In the genomic region with DNA sequence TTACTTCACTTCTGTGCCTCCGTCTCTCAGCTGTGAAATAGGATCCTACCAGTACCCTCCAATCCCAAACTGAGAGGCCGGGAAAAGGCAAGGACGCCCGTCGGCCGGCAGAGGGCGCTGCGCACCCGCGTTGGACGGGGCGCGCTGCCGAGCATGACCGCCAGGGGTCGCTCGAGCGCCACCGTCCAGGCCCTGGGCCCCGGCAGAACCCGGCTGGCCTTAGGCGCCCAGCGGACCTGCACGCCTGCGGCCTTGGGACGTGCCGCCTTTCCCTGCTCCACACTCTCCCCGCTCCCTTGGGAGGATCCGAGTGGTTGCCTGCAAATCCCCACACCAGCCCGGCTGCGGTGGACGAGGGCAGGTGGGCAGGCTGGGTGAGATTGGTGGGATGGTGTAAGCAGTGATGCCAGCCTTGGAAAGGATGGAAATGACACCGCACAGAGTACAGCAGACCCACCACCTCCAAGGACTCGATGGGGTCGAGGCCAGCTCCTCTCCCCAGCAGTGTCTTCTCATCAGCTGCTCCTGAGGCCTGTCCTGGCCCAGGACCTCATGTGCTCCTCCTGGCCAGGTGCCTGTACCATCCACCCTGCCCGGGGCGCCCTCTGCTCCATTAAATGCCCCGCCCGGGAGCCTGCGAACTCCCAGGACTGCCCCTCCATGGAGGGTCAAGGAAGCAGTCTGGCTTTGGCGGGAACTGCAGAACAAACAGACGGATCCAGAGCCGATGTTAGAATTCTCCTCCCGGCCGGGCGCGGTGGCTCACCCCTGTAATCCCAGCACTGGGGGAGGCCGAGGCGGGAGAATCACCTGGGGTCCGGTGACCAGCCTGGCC, we compare ENCODE assay signal across 8 cellular contexts. TPM values are rescaled to one million over a fixed set of nuclear protein-coding genes. Genes with fewer than 3 reads are reported as not detected.
DNase-seq lines count a peak whose midpoint lies in the region; ATAC-seq and TF ChIP-seq lines count a peak whose summit lies in the region.

No MANE protein-coding gene starts in this region.

- H3K4me1 Mint-ChIP-seq in T-cell = peaks cover 39 to 52% (median 43%) of the 10 kb centered on the region in 3 donors

- CTCF ChIA-PET in HEK293T (lab: Yijun Ruan, JAX) (interaction anchor here (0.5 to 2.3 kb wide), 63 partner anchors 10 to 524 kb away, joined by 3 to 25 read pairs (median 4); partner anchors contain the start of genes EPHX1, LBR, LEFTY1 and LEFTY2), T-cell (lab: Charles Lee) (interaction anchor here (0.5 to 1.6 kb wide), 12 partner anchors 10 to 695 kb away, joined by 3 to 7 read pairs (median 4); partner anchors contain the start of gene SRP9 (in 1 of the 2))

- DNase-seq in GM12864 (ENCODE audit: low read depth) (no peak), HEK293T (ENCODE audit: extremely low spot score) (peak; percentile 94), MV-4-11 (lab: John Stamatoyannopoulos, UW) (peak; percentile 27), T-cell (peak in 31 of 34 experiments; percentile 19 to 75 (median 56)), anterior cingulate cortex (lab: John Stamatoyannopoulos, UW) (peak in 49 of 58 donors; percentile 17 to 79 (median 58)), left ventricle myocardium superior (peak; percentile 78), retinal pigment epithelial cell (ENCODE audit: low read depth) (no peak), cerebellar nuclear complex (lab: John Stamatoyannopoulos, UW) (no peak)

- H3K4me3 ChIP-seq in GM12864 (ENCODE audit: low read depth, low read length) = no peak overlapping the region
- no peak overlapping the region for H3K4me3 ChIP-seq in retinal pigment epithelial cell (ENCODE audit: low read length)

- no peak overlapping the region for H3K27ac Mint-ChIP-seq in T-cell

- ATAC-seq in T-cell (replicated peaks in 1 of 4) (peak; percentile 71 to 86 (median 76)), left ventricle myocardium superior (peak; percentile 92)

- POLR2A ChIA-PET in HEK293T (lab: Yijun Ruan, JAX) = interaction anchor here (1.0 to 1.5 kb wide), 2 partner anchors 178 to 303 kb away, joined by 3 to 6 read pairs; partner anchors contain the start of genes ENAH and SRP9
- POLR2A ChIA-PET in T-cell (lab: Charles Lee) = no interaction called here

- TF ChIP-seq CTCF in GM12864 (IDR thresholded peaks at IDR 0.05; ENCODE audit: low read depth, low read length, missing control alignments) (peak; percentile 100), retinal pigment epithelial cell (conservative IDR thresholded peaks at IDR 0.05; ENCODE audit: low read depth, low read length) (peak; percentile 99)

- H3K4me3 Mint-ChIP-seq in T-cell = peak overlapping the region in 1 of 3 donors; percentile 80

- intact Hi-C loops in left ventricle myocardium superior (cut with micrococcal nuclease) = loop anchor here (5.0 kb wide), 1 partner anchor 502 kb away; no protein-coding TSS in a partner anchor

- H3K27me3 Mint-ChIP-seq in T-cell = no peaks in the 10 kb centered on the region

- H3K36me3 Mint-ChIP-seq in T-cell = no peaks in the 10 kb centered on the region

- no peaks in the 10 kb centered on the region for H3K9me3 Mint-ChIP-seq in T-cell

TF ChIP-seq in HEK293T, 16 proteins besides CTCF, POLR2A, EP300 and RAD21:
- TF ChIP-seq L3MBTL2 (conservative IDR thresholded peaks at IDR 0.05) = no peak
- TF ChIP-seq FOXK2 (IDR thresholded peaks at IDR 0.05) = no peak
- peak; percentile 36; the same call in 1 of the 2 replicates for TF ChIP-seq FOXM1 (IDR thresholded peaks at IDR 0.05; ENCODE audit: borderline replicate concordance)
- TF ChIP-seq FOXA1 (IDR thresholded peaks at IDR 0.05) = no peak
- TF ChIP-seq LEF1 (IDR thresholded peaks at IDR 0.05; ENCODE audit: borderline replicate concordance) = peak; percentile 85; the same call in 1 of the 2 replicates
- no peak for TF ChIP-seq SUZ12 (IDR thresholded peaks at IDR 0.05)
- no peak for TF ChIP-seq TARDBP (IDR thresholded peaks at IDR 0.05)
- TF ChIP-seq HDGF (IDR thresholded peaks at IDR 0.05; ENCODE audit: borderline replicate concordance) = peak; percentile 82; the same call in 1 of the 2 replicates
- TF ChIP-seq ARNT (IDR thresholded peaks at IDR 0.05) = peak; percentile 90
- no peak for TF ChIP-seq NFRKB (IDR thresholded peaks at IDR 0.05)
- no peak for TF ChIP-seq ZNF384 (IDR thresholded peaks at IDR 0.05)

RNA-seq across cellular contexts. Expression of gene LBR, which starts 47.4 kb away (rescaled TPM):
- total RNA-seq in T-cell (100 to 1,000 TPM; 105 to 142 (median 118) TPM), left ventricle myocardium superior (9.5 TPM)

Comparison
In these comparisons a context has a peak if more than half of its experiments do, and no peak if none do; other contexts are left out.
1. DNase-seq: peak in HEK293T (single experiment), MV-4-11 (single experiment), T-cell (31 of 34), anterior cingulate cortex (49 of 58) and left ventricle myocardium superior (single experiment); none in GM12864 (single experiment), retinal pigment epithelial cell (single experiment) and cerebellar nuclear complex (0 of 2).
2. RNA of gene LBR, which starts 47.4 kb away (total RNA-seq): 105 to 142 TPM in T-cell; 9.5 TPM in left ventricle myocardium superior (single experiment); every median in the first group is over 10 times any median in the second.